In the genomic region with DNA sequence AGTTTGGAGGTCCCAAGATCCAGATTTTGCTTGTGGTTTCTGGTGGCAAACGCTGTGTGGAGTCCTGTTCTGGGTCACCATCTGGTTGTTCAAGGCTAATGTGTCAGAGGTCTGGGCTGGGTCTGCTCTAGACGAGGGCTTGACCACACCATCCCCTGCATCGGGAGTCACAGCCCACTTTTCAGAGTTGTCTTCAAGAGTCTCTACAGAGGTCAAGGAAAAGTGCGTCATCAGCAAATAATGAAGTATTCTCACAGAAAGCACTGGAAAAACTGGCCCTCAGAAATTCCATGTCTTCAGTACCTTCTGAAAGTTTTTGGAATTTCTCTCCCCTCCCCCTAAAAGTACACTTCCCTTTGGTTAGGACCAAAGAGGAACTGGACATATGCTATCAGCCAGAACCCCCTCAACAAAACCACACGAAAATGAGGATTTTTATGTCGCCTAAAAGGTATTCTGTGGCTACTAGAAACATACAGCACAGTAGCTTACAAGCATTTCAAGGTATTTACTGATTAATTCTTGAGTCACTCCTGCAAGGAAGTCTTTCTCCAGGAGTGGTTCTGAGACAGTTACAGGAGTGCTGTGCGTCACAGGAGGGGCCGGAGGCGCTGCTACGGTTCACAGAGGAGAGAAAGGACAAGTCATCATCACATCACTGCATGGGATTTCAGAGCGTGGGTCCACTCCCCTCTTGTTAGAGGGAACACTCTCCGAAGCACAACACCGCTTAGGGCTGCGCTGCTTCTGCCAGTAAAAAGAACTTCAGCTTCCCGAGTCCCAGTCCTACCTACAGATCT, we compare ENCODE assay signal across 8 cellular contexts. TPM values are rescaled to one million over a fixed set of nuclear protein-coding genes. Genes with fewer than 3 reads are reported as not detected.
DNase-seq lines count a peak whose midpoint lies in the region; ATAC-seq and TF ChIP-seq lines count a peak whose summit lies in the region.
"Had no signal": no experiment of that assay in that cellular context is flagged by ENCODE, and none has a peak within 500 bp of the region (broad histone marks: within the 10 kb centered on the region; RNA-seq: fewer than 3 reads in every experiment).

No MANE protein-coding gene starts in this region.

- no peak overlapping the region for H4K8ac ChIP-seq in trophoblast cell (ENCODE audit: low read depth, low read length)

- ATAC-seq in HG03280 (IDR thresholded peaks at IDR 0.05; ENCODE audit: unreplicated experiment): no peak

- DNase-seq in ELR (ENCODE audit: low read depth): peak; percentile 99
- DNase-seq in MV-4-11 (lab: John Stamatoyannopoulos, UW): peak; percentile 48
- peak; percentile 77 for DNase-seq in choroid plexus epithelial cell (ENCODE audit: low read depth)
- peak; percentile 73 to 77 for DNase-seq in trophoblast cell
- no peak for DNase-seq in NCI-H2171 (lab: John Stamatoyannopoulos, UW)
- DNase-seq in NCI-H510A treated with DMSO at 0.1 percent for 48 hours (lab: John Stamatoyannopoulos, UW): no peak
- DNase-seq: activated CD4-positive, alpha-beta T cell treated with anti-CD3 and anti-CD28 coated beads for 4 hours had no signal

- H4K12ac ChIP-seq in trophoblast cell (ENCODE audit: low read depth, low read length): no peak overlapping the region

- TF ChIP-seq CTCF in choroid plexus epithelial cell (conservative IDR thresholded peaks at IDR 0.05; ENCODE audit: low read depth, low read length): no peak

- no peak overlapping the region for H3K9ac ChIP-seq in trophoblast cell (ENCODE audit: low read length)

- no peaks in the 10 kb centered on the region for H3K27me3 ChIP-seq in trophoblast cell (ENCODE audit: insufficient read depth, low read length)

- no peak overlapping the region for H2AK5ac ChIP-seq in trophoblast cell (ENCODE audit: low read length)

- H3K79me1 ChIP-seq in trophoblast cell (ENCODE audit: low read length): no peaks in the 10 kb centered on the region

- peaks cover 0 to 3% of the 10 kb centered on the region in 2 experiments for H3K4me1 ChIP-seq in trophoblast cell (ENCODE audit: control insufficient read depth in 1 of 2, insufficient read depth in 2 of 2, low read length in 2 of 2)

- no peak overlapping the region for H3K23ac ChIP-seq in trophoblast cell (ENCODE audit: low read length)

- no peak overlapping the region for H3K4ac ChIP-seq in trophoblast cell (ENCODE audit: low read depth, low read length)

- H3K18ac ChIP-seq in trophoblast cell (ENCODE audit: low read length): no peak overlapping the region

- H3K4me2 ChIP-seq in trophoblast cell (ENCODE audit: low read length): no peak overlapping the region

- no peaks in the 10 kb centered on the region for H3K79me2 ChIP-seq in trophoblast cell (ENCODE audit: control insufficient read depth, insufficient read depth, low read length, poor library complexity)

- WGBS in trophoblast cell (ENCODE audit: extremely low coverage, insufficient coverage, insufficient read length): no CpG with 5 or more reads among the region's 15 CpGs

- H3K14ac ChIP-seq in trophoblast cell (ENCODE audit: low read length): no peak overlapping the region

- H4K91ac ChIP-seq in trophoblast cell (ENCODE audit: low read depth, low read length): no peak overlapping the region

- no peak overlapping the region for H2AFZ ChIP-seq in trophoblast cell (ENCODE audit: insufficient read depth, low read length, poor library complexity)

- H3K4me3 ChIP-seq in choroid plexus epithelial cell (ENCODE audit: low read depth, low read length): no peak overlapping the region
- H3K4me3 ChIP-seq in trophoblast cell (ENCODE audit: low read depth, low read length): no peak overlapping the region

- H3K9me3 ChIP-seq in trophoblast cell (ENCODE audit: insufficient read depth, low read depth, low read length): no peaks in the 10 kb centered on the region

- no peak overlapping the region for H2BK12ac ChIP-seq in trophoblast cell (ENCODE audit: low read length)

- no peak overlapping the region for H3K27ac ChIP-seq in trophoblast cell (ENCODE audit: low read depth, low read length)

- no peak overlapping the region for H2BK5ac ChIP-seq in trophoblast cell (ENCODE audit: low read depth, low read length, poor library complexity)

- H2BK120ac ChIP-seq in trophoblast cell (ENCODE audit: insufficient read depth, low read length, poor library complexity): no peak overlapping the region

- H3K36me3 ChIP-seq in trophoblast cell (ENCODE audit: control insufficient read depth in 1 of 2, insufficient read depth in 2 of 2, low read length in 2 of 2): peaks cover 37 to 53% of the 10 kb centered on the region in 2 experiments

RNA-seq across cellular contexts. Expression of gene RAD52, which starts 35.4 kb away (rescaled TPM):
- polyA plus RNA-seq in trophoblast cell (2013): 7.8 and 8.2 TPM in 2 replicates

Comparison
In these comparisons a context has a peak if more than half of its experiments do, and no peak if none do; other contexts are left out.
1. DNase-seq: peak in ELR (single experiment), MV-4-11 (single experiment), choroid plexus epithelial cell (single experiment) and trophoblast cell (2 of 2); none in NCI-H2171 (single experiment) and NCI-H510A treated with DMSO at 0.1 percent for 48 hours (single experiment).